Comparison of ENCODE assay signal across 27 cellular contexts in the genomic region with DNA sequence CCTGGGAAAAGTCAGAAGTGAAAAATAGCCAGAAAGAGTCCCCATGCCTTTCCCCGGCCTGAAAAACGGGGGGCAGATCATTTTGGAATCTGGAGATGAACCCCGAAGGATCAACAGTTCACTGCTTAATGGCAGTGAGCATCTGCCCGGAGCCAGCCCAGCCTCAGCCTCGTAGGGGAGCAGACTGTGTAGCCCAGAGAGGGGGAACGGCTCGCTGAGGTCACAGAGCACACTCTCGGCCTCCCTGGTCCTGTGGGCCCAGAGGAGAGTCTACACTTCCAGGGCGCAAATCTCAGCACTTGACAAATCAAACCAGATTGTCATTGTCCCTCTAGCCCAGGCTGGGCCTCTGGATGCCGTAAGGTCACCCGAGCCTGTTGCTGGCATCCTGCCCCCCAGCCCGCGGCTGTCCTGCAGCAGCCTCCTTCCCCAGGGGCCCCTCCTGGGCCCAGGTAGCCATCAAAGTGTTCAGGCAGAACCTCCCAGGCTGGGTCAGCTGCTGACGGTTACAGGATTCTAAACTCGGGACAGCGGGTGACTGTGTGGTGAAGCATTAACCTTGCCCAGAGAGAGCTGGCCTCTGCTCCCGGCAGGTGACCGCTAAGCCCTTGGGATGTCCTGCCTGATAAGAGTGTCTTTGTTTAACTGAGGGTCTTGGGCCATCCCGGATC. TPM values are rescaled to one million over a fixed set of nuclear protein-coding genes. Genes with fewer than 3 reads are reported as not detected.
"Had no signal": no experiment of that assay in that cellular context is flagged by ENCODE, and none has a peak within 500 bp of the region (broad histone marks: within the 10 kb centered on the region; RNA-seq: fewer than 3 reads in every experiment).

No MANE protein-coding gene starts in this region.

- H3K4me1 Mint-ChIP-seq: naive thymus-derived CD8-positive, alpha-beta T cell; stimulated activated naive B cell treated with anti-CD40 and anti-IgM and Interleukin-4, amounts not matched to agents 10 μg/mL and 1 μg/mL and 100 μg/mL, for 72 hours had no signal

- FAIRE-seq: keratinocyte had no signal

- DNase-seq: hippocampal formation; kidney glomerular epithelial cell; left cardiac atrium; left lung; lower lobe of right lung; mammary epithelial cell; mesenchymal stem cell; naive thymus-derived CD8-positive, alpha-beta T cell; occipital lobe; ovary; right lobe of liver; stimulated activated CD4-positive, alpha-beta T cell treated with anti-CD3 and anti-CD28 coated beads, Interleukin-1b, Interleukin-23, amount 100 ng/mL, for 48 hours; stimulated activated CD4-positive, alpha-beta T cell treated with anti-CD3 and anti-CD28 coated beads, Interleukin-2, amount 100 ng/mL, for 48 hours; stimulated activated naive B cell treated with anti-CD40 and anti-IgM and Interleukin-4, amounts not matched to agents 10 μg/mL and 1 μg/mL and 100 μg/mL, for 72 hours; stimulated activated naive CD8-positive, alpha-beta T cell treated with anti-CD3 and anti-CD28 coated beads, Interleukin-15, Interleukin-2, amounts not matched to agents 100 U/mL and 50 U/mL, for 24 hours; stomach; testis; thyroid gland; transverse colon had no signal

- H3K27ac ChIP-seq: left lung, lower lobe of right lung, neutrophil, ovary, right atrium auricular region, right lobe of liver, stomach, testis, thyroid gland, transverse colon, upper lobe of left lung, vagina had no signal

- H3K4me1 ChIP-seq: left lung, lower lobe of right lung, right atrium auricular region, right lobe of liver, stomach, testis, thyroid gland, transverse colon, upper lobe of left lung, vagina had no signal

- H3K9me3 Mint-ChIP-seq: naive thymus-derived CD8-positive, alpha-beta T cell; nephron; stimulated activated naive B cell treated with anti-CD40 and anti-IgM and Interleukin-4, amounts not matched to agents 10 μg/mL and 1 μg/mL and 100 μg/mL, for 72 hours had no signal

- H3K36me3 Mint-ChIP-seq: naive thymus-derived CD8-positive, alpha-beta T cell; stimulated activated naive B cell treated with anti-CD40 and anti-IgM and Interleukin-4, amounts not matched to agents 10 μg/mL and 1 μg/mL and 100 μg/mL, for 72 hours had no signal

- ATAC-seq: left cardiac atrium; left lung; lower lobe of right lung; naive thymus-derived CD8-positive, alpha-beta T cell; stimulated activated naive B cell treated with anti-CD40 and anti-IgM and Interleukin-4, amounts not matched to agents 10 μg/mL and 1 μg/mL and 100 μg/mL, for 72 hours; stimulated activated naive CD8-positive, alpha-beta T cell treated with anti-CD3 and anti-CD28 coated beads, Interleukin-15, Interleukin-2, amounts not matched to agents 100 U/mL and 50 U/mL, for 24 hours had no signal

- H3K4me2 ChIP-seq: smooth muscle cell had no signal

- H3K9me3 ChIP-seq: left lung, lower lobe of right lung, neutrophil, ovary, right atrium auricular region, right lobe of liver, stomach, testis, thyroid gland, transverse colon, upper lobe of left lung, vagina had no signal

- H3K4me3 Mint-ChIP-seq: naive thymus-derived CD8-positive, alpha-beta T cell; nephron; stimulated activated naive B cell treated with anti-CD40 and anti-IgM and Interleukin-4, amounts not matched to agents 10 μg/mL and 1 μg/mL and 100 μg/mL, for 72 hours had no signal

- H3K4me3 ChIP-seq: left lung, lower lobe of right lung, ovary, right atrium auricular region, right lobe of liver, smooth muscle cell, stomach, testis, thyroid gland, transverse colon, upper lobe of left lung, vagina had no signal

- H3K27ac Mint-ChIP-seq: naive thymus-derived CD8-positive, alpha-beta T cell; nephron; progenitor cell of endocrine pancreas; stimulated activated naive B cell treated with anti-CD40 and anti-IgM and Interleukin-4, amounts not matched to agents 10 μg/mL and 1 μg/mL and 100 μg/mL, for 72 hours had no signal

- H3K36me3 ChIP-seq: left lung, lower lobe of right lung, neutrophil, ovary, right atrium auricular region, right lobe of liver, stomach, thyroid gland, transverse colon, upper lobe of left lung, vagina had no signal

- H3K27me3 ChIP-seq: ovary, right atrium auricular region, right lobe of liver, testis, thyroid gland, vagina had no signal

RNA-seq across cellular contexts. Expression of a gene that starts 56.1 kb away (rescaled TPM):
- total RNA-seq: right atrium auricular region, vagina had no signal
- polyA plus RNA-seq: smooth muscle cell had no signal
